In genomic region chr20:1061484-1062221, GRCh38 we compare ENCODE assay signal across 32 cellular contexts. TPM values are rescaled to one million over a fixed set of nuclear protein-coding genes. Genes with fewer than 3 reads are reported as not detected.
"Had no signal": no experiment of that assay in that cellular context is flagged by ENCODE, and none has a peak within 500 bp of the region (broad histone marks: within the 10 kb centered on the region; RNA-seq: fewer than 3 reads in every experiment).

No MANE protein-coding gene starts in this region.

- H3K9me3 ChIP-seq: body of pancreas, breast epithelium, MG63, SJCRH30 had no signal

- H3K27me3 ChIP-seq: body of pancreas, breast epithelium, MG63, SJCRH30 had no signal

- H3K4me3 ChIP-seq: body of pancreas, breast epithelium, MG63, PC-9, SJCRH30, SK-N-MC had no signal

- H3K4me1 ChIP-seq: breast epithelium, SJCRH30 had no signal

- DNase-seq: activated CD4-positive, alpha-beta T cell treated with anti-CD3 and anti-CD28 coated beads, Interleukin-2, amount 10 ng/mL, durations not matched to agents 24 days and 14 days; activated CD4-positive, alpha-beta T cell treated with anti-CD3 and anti-CD28 coated beads, Interleukin-2, amount 50 U/mL, for 4 hours; activated CD8-positive, alpha-beta T cell treated with anti-CD3 and anti-CD28 coated beads for 36 hours; activated gamma-delta T cell; activated naive CD4-positive, alpha-beta T cell treated with Interleukin-2 at 50 U/mL for 16 hours; activated naive CD8-positive, alpha-beta T cell treated with anti-CD3 and anti-CD28 coated beads, Interleukin-2, amount 10 ng/mL, durations not matched to agents 7 days and 5 days; activated T-cell treated with anti-CD3 and anti-CD28 coated beads, Interleukin-2, amount 50 U/mL, for 1 hour; activated T-cell treated with anti-CD3 and anti-CD28 coated beads, Interleukin-2, amount 50 U/mL, for 72 hours; body of pancreas; Kasumi-1; NCI-H1048; NCI-H1105 treated with DMSO at 0.1 percent for 48 hours; NCI-H1436; NCI-H1694 treated with DMSO at 0.1 percent for 48 hours; NCI-H2171; NCI-H510A; NCI-H748 treated with DMSO at 0.1 percent for 48 hours; NK-92 treated with Interleukin-12 subunit alpha and Interleukin-12 subunit beta, amount 100 ng/mL, for 24 hours; PC-9; SHP77; SJCRH30; T1000 had no signal

- H3K27ac ChIP-seq: body of pancreas, breast epithelium, PC-9, SJCRH30, SK-N-MC had no signal

- FAIRE-seq: astrocyte, TTC549 had no signal

- H3K36me3 ChIP-seq: breast epithelium, MG63, SJCRH30 had no signal

- ATAC-seq: activated CD8-positive, alpha-beta T cell treated with anti-CD3 and anti-CD28 coated beads for 36 hours; activated T-cell treated with anti-CD3 and anti-CD28 coated beads, Interleukin-2, amount 50 U/mL, for 72 hours; activated T-helper 17 cell treated with anti-CD3 and anti-CD28 coated beads, Interleukin-2, amount 50 U/mL, for 72 hours; body of pancreas had no signal

RNA-seq across cellular contexts. Expression of gene RSPO4, which starts 59.5 kb away (rescaled TPM):
- total RNA-seq: activated CD4-positive, alpha-beta T cell treated with anti-CD3 and anti-CD28 coated beads, Interleukin-2, amount 10 ng/mL, durations not matched to agents 24 days and 14 days; activated CD8-positive, alpha-beta memory T cell treated with anti-CD3 and anti-CD28 coated beads for 36 hours; activated CD8-positive, alpha-beta T cell treated with anti-CD3 and anti-CD28 coated beads for 36 hours; activated T-helper 17 cell treated with anti-CD3 and anti-CD28 coated beads, Interleukin-2, amount 50 U/mL, for 72 hours; body of pancreas; breast epithelium; cardiac septum; PC-9; SJCRH30; T-helper 1 cell treated with Interleukin-12 subunit alpha and Interleukin-12 subunit beta and Interleukin-4 antibody, amounts not matched to agents 30 ng/mL and 1 ng/mL, for 36 hours; T-helper 2 cell treated with Interferon-gamma antibody and Interleukin-4, amounts not matched to agents 100 ng/mL and 5 ng/mL, for 36 hours had no signal
